6 cellular contexts compared by ENCODE assay signal in the genomic region with DNA sequence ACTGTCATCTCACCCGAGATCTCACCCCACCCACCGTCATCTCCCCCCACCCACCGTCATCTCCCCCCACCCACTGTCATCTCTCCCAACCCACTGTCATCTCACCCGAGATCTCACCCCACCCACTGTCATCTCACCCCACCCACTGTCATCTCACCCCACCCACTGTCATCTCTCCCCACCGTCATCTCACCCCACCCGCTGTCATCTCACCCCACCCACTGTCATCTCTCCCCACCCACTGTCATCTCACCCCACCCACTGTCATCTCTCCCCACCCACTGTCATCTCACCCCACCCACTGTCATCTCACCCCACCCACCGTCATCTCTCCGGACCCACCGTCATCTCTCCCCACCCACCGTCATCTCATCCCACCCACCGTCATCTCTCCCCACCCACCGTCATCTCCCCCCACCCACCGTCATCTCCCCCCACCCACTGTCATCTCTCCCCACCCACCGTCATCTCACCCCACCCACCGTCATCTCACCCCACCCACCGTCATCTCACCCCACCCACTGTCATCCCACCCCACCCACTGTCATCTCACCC. TPM values are rescaled to one million over a fixed set of nuclear protein-coding genes. Genes with fewer than 3 reads are reported as not detected.
DNase-seq lines count a peak whose midpoint lies in the region; ATAC-seq, FAIRE-seq and TF ChIP-seq lines count a peak whose summit lies in the region.
"Not testable (repeated sequence)": the region's sequence is repeated elsewhere in the genome, so short reads cannot be mapped to it uniquely, and the experiment has no call there.

No MANE protein-coding gene starts in this region.

- not testable (repeated sequence) for H3K27ac Mint-ChIP-seq in activated CD4-positive, alpha-beta memory T cell treated with anti-CD3 and anti-CD28 coated beads, Interleukin-2, amount 10 ng/mL, durations not matched to agents 7 days and 5 days
- H3K27ac Mint-ChIP-seq in immature natural killer cell (peak overlapping the region; percentile 97 to 100 (median 98)), natural killer cell (peak overlapping the region; percentile 96 to 100)

- H3K9me3 Mint-ChIP-seq in activated CD4-positive, alpha-beta memory T cell treated with anti-CD3 and anti-CD28 coated beads, Interleukin-2, amount 10 ng/mL, durations not matched to agents 7 days and 5 days; natural killer cell: not testable (repeated sequence)
- peaks cover 4 to 16% (median 13%) of the 10 kb centered on the region in 6 donors for H3K9me3 Mint-ChIP-seq in immature natural killer cell

- intact Hi-C loops in K562 (cut with micrococcal nuclease) = loop anchor here (1.0 to 5.0 kb wide), 2 partner anchors 47 to 234 kb away; no protein-coding TSS in a partner anchor
- intact Hi-C loops in natural killer cell (cut with micrococcal nuclease) = loop anchor here (1.0 kb wide), 3 partner anchors 9 to 106 kb away; no protein-coding TSS in a partner anchor
- intact Hi-C loops in spleen (cut with DNase I; ENCODE audit: low total_unique reads); stomach (cut with DNase I; ENCODE audit: low total_unique reads): not testable (repeated sequence)

- CTCF ChIA-PET in activated CD4-positive, alpha-beta memory T cell treated with anti-CD3 and anti-CD28 coated beads, Interleukin-2, amount 10 ng/mL, durations not matched to agents 7 days and 5 days (lab: Charles Lee); K562 (lab: Yijun Ruan, JAX; ENCODE audit: low intra/inter-chr PET ratio): not testable (repeated sequence)

- ATAC-seq in K562 = not testable (repeated sequence)
- peak in 2 of 3 donors; percentile 6 for ATAC-seq in natural killer cell

- not testable (repeated sequence) for H3K4me2 ChIP-seq in K562 (ENCODE audit: insufficient read depth, low read length)

- not testable (repeated sequence) for H3K36me3 ChIP-seq in K562 (ENCODE audit: control insufficient read depth, insufficient read depth, low read length); spleen; stomach

- not testable (repeated sequence) for H3K9me1 ChIP-seq in K562 (ENCODE audit: control insufficient read depth, insufficient read depth, low read length)

- DNase-seq in activated CD4-positive, alpha-beta memory T cell treated with anti-CD3 and anti-CD28 coated beads, Interleukin-2, amount 10 ng/mL, durations not matched to agents 7 days and 5 days = peak; percentile 4
- DNase-seq in K562 (ENCODE audit: extremely low read depth in 1 of 4, low spot score in 3 of 4) = peak in 1 of 4 experiments; percentile 48
- DNase-seq in immature natural killer cell = peak; percentile 56 to 81 (median 75)
- DNase-seq in natural killer cell = peak; percentile 36
- DNase-seq in spleen = peak; percentile 27
- peak; percentile 4 for DNase-seq in stomach

- in situ Hi-C loops in K562 (cut with MboI) = not testable (repeated sequence)

- peaks cover 62 to 71% of the 10 kb centered on the region in 2 experiments for H3K4me1 ChIP-seq in K562 (replicated peaks in 1 of 2; ENCODE audit: control insufficient read depth in 2 of 2, insufficient read depth in 2 of 2, low read length in 2 of 2)
- H3K4me1 ChIP-seq in spleen = peaks cover 0 to 32% (median under 1%) of the 10 kb centered on the region in 6 donors
- H3K4me1 ChIP-seq in stomach = not testable (repeated sequence)

- peaks cover 43% of the 10 kb centered on the region for H3K4me1 Mint-ChIP-seq in activated CD4-positive, alpha-beta memory T cell treated with anti-CD3 and anti-CD28 coated beads, Interleukin-2, amount 10 ng/mL, durations not matched to agents 7 days and 5 days
- H3K4me1 Mint-ChIP-seq in immature natural killer cell (peaks cover 78 to 81% of the 10 kb centered on the region in 2 donors), natural killer cell (peaks cover 63 to 73% of the 10 kb centered on the region in 2 donors)

- not testable (repeated sequence) for TF ChIP-seq CTCF in K562 (IDR thresholded peaks at IDR 0.05 in 2 of 3, conservative IDR thresholded peaks at IDR 0.05 in 1 of 3; ENCODE audit: insufficient read depth in 2 of 3, low read depth in 1 of 3, low read length in 3 of 3); natural killer cell (IDR thresholded peaks at IDR 0.05); spleen (IDR thresholded peaks at IDR 0.05 in 8 of 11, conservative IDR thresholded peaks at IDR 0.05 in 3 of 11); stomach (IDR thresholded peaks at IDR 0.05)

- not testable (repeated sequence) for TF ChIP-seq RAD21 in K562 (CRISPR knock-in tag; conservative IDR thresholded peaks at IDR 0.05 in 1 of 2, IDR thresholded peaks at IDR 0.05 in 1 of 2)

- H4K20me1 ChIP-seq in K562 (replicated peaks; ENCODE audit: control insufficient read depth, insufficient read depth, low read length) = not testable (repeated sequence)

- BruUV-seq in K562 (replicated peaks; lab: Mats Ljungman, UMichigan) = not testable (repeated sequence)

- FAIRE-seq in K562 (lab: Jason Lieb, UNC) = not testable (repeated sequence)

- not testable (repeated sequence) for TF ChIP-seq EP300 in K562 (IDR thresholded peaks at IDR 0.05; ENCODE audit: low read length); stomach (IDR thresholded peaks at IDR 0.05)

- not testable (repeated sequence) for H3K9ac ChIP-seq in K562 (ENCODE audit: insufficient read depth in 1 of 2, low read depth in 2 of 2, low read length in 2 of 2)

- TF ChIP-seq POLR2A in K562 (conservative IDR thresholded peaks at IDR 0.05); spleen (IDR thresholded peaks at IDR 0.05); stomach (IDR thresholded peaks at IDR 0.05): not testable (repeated sequence)

- not testable (repeated sequence) for H3K36me3 Mint-ChIP-seq in activated CD4-positive, alpha-beta memory T cell treated with anti-CD3 and anti-CD28 coated beads, Interleukin-2, amount 10 ng/mL, durations not matched to agents 7 days and 5 days (ENCODE audit: low read depth); immature natural killer cell; natural killer cell

- not testable (repeated sequence) for H3K4me3 Mint-ChIP-seq in activated CD4-positive, alpha-beta memory T cell treated with anti-CD3 and anti-CD28 coated beads, Interleukin-2, amount 10 ng/mL, durations not matched to agents 7 days and 5 days; natural killer cell
- H3K4me3 Mint-ChIP-seq in immature natural killer cell = peak overlapping the region in 3 of 5 donors; percentile 53 to 79 (median 64)

- not testable (repeated sequence) for H3K9me3 ChIP-seq in K562 (replicated peaks; ENCODE audit: control insufficient read depth, insufficient read depth, low read depth, low read length); spleen
- H3K9me3 ChIP-seq in stomach = peaks cover 0 to 12% (median 1%) of the 10 kb centered on the region in 4 donors

- no CpG with 5 or more reads among the region's 16 CpGs for WGBS in K562 (ENCODE audit: insufficient coverage, low coverage, missing lambda C conversion rate)
- WGBS in spleen, 5 donors = 77 to 96% (median 91%) methylated on average over 10 to 16 of the region's 16 CpGs
- 90 to 97% (median 91%) methylated on average over 6 to 16 of the region's 16 CpGs for WGBS in stomach, 5 donors

- H3K79me2 ChIP-seq in K562 (ENCODE audit: control insufficient read depth, insufficient read depth, low read length) = not testable (repeated sequence)

- H2AFZ ChIP-seq in K562 (ENCODE audit: low read depth, low read length) = not testable (repeated sequence)

- POLR2A ChIA-PET in activated CD4-positive, alpha-beta memory T cell treated with anti-CD3 and anti-CD28 coated beads, Interleukin-2, amount 10 ng/mL, durations not matched to agents 7 days and 5 days (lab: Charles Lee); K562 (lab: Yijun Ruan, JAX): not testable (repeated sequence)

- not testable (repeated sequence) for H3K4me3 ChIP-seq in K562, spleen, stomach

- peak overlapping the region; percentile 22; the same call in 1 of the 3 replicates for H3K27ac ChIP-seq in K562 (ENCODE audit: extremely low read depth, low read depth, low read length)
- H3K27ac ChIP-seq in spleen = peak overlapping the region in 1 of 8 donors; percentile 30
- not testable (repeated sequence) for H3K27ac ChIP-seq in stomach

- H3K27me3 ChIP-seq in K562 (ENCODE audit: control insufficient read depth in 2 of 2, insufficient read depth in 2 of 2, low read length in 2 of 2); stomach: not testable (repeated sequence)
- H3K27me3 ChIP-seq in spleen (replicated peaks in 1 of 7) = peaks cover 0 to 16% (median 0%) of the 10 kb centered on the region in 7 donors

- not testable (repeated sequence) for H3K27me3 Mint-ChIP-seq in activated CD4-positive, alpha-beta memory T cell treated with anti-CD3 and anti-CD28 coated beads, Interleukin-2, amount 10 ng/mL, durations not matched to agents 7 days and 5 days; natural killer cell (ENCODE audit: low read depth in 2 of 2)
- peaks cover 47 to 65% (median 58%) of the 10 kb centered on the region in 3 donors for H3K27me3 Mint-ChIP-seq in immature natural killer cell (ENCODE audit: low read depth in 3 of 3)

RNA-seq across cellular contexts. Expression of gene PPP2R5C, which starts 48.4 kb away (rescaled TPM):
- 100 to 1,000 TPM; 338 to 348 TPM for total RNA-seq in activated CD4-positive, alpha-beta memory T cell treated with anti-CD3 and anti-CD28 coated beads, Interleukin-2, amount 10 ng/mL, durations not matched to agents 7 days and 5 days
- 275 and 554 TPM in 2 replicates for total RNA-seq in K562 (2011; cell fraction: chromatin; rRNA removed; ENCODE audit: low replicate concordance)
- total RNA-seq in K562 (2011; cell fraction: nucleolus; rRNA removed) = 143 and 198 TPM in 2 replicates
- total RNA-seq in K562 (2011; cell fraction: nucleoplasm; rRNA removed) = 367 and 537 TPM in 2 replicates
- total RNA-seq in K562 (2014; rRNA removed) = 263 and 295 TPM in 2 replicates
- total RNA-seq in K562 (2014; rRNA removed; fragmentation: Illumina TruSeq; extraction: Trizol) = 395 and 448 TPM in 2 replicates
- 284 and 309 TPM in 2 replicates for total RNA-seq in K562 (2015; rRNA removed; fragmentation: Illumina TruSeq; extraction: Trizol)
- 395 and 398 TPM in 2 replicates for total RNA-seq in K562 (2021)
- 266 and 328 TPM in 2 replicates for polyA plus RNA-seq in K562 (2011; rRNA removed)
- polyA plus RNA-seq in K562 (2011; cell fraction: cytosol; rRNA removed) = 100 and 189 TPM in 2 replicates
- 140 and 172 TPM in 2 replicates for polyA plus RNA-seq in K562 (2011; cell fraction: nucleus; rRNA removed)
- 237 and 317 TPM in 2 replicates for polyA plus RNA-seq in K562 (2012)
- polyA plus RNA-seq in K562 (2014; fragmentation: Illumina TruSeq; extraction: Trizol) = 383 and 443 TPM in 2 replicates
- 100 to 1,000 TPM; 517 to 617 TPM for polyA plus RNA-seq in K562 (2014; fragmentation: Nextera tagmentation; extraction: Ambion mirVana)
- polyA plus RNA-seq in K562 (2014; rRNA removed) = 284 and 315 TPM in 2 replicates
- 312 and 332 TPM in 2 replicates for polyA minus RNA-seq in K562 (2011; rRNA and poly(A)+ RNA removed)
- 118 and 128 TPM in 2 replicates for polyA minus RNA-seq in K562 (2011; cell fraction: cytosol; rRNA and poly(A)+ RNA removed)
- polyA minus RNA-seq in K562 (2011; cell fraction: nucleus; rRNA and poly(A)+ RNA removed) = 87.6 and 141 TPM in 2 replicates
- 100 to 1,000 TPM; 214 to 250 (median 236) TPM for polyA plus RNA-seq in immature natural killer cell
- 100 to 1,000 TPM; 716 to 779 (median 736) TPM for total RNA-seq in natural killer cell
- 100 to 1,000 TPM; 193 to 322 (median 219) TPM for total RNA-seq in spleen
- 10 to 100 TPM; 80.8 to 95.3 (median 84.4) TPM for polyA plus RNA-seq in spleen
- total RNA-seq in stomach = 100 to 1,000 TPM in 2 of 5 donors, 10 to 100 TPM in 3; 19.7 to 175 (median 98.0) TPM
- polyA plus RNA-seq in stomach = 10 to 100 TPM; 56.6 to 85.2 (median 80.4) TPM
